19 cellular contexts compared by ENCODE assay signal in the genomic region with DNA sequence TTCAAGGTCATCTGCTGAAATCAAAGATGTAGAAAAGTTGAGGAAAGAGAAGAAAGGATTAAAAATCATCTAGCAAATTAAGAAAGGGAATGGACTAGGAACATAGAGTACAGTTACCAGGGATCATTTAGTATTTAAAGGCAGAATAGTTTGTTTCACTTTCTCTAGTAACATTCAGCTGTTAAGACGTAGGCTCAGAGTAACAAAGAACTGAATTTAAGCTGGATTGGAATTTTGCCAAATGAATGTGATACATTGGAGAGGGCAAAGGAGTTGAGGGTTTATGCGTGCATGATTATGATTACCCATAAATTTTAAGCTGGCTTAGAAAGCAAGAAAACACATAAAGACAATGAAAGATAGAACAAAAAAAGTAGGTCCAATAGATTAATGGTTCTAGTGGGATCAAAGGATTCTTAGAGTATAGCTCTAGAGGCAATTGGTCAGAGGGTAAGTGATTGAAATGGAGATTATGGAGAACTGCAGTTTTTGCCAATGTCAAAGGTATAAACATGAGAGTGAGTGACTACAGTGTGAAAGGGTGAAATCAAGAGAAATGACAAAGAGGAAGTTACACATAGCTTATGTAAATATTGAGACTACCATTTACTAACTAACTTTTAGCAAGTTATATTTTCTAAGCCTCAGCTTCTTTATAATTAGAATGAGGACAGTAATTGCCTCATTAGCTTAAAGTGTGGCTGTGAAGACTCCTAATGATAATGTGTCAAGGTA.
"Had no signal": no experiment of that assay in that cellular context is flagged by ENCODE, and none has a peak within 500 bp of the region (broad histone marks: within the 10 kb centered on the region; RNA-seq: fewer than 3 reads in every experiment).

No MANE protein-coding gene starts in this region.

- H3K27me3 ChIP-seq: ovary, right lobe of liver, stomach, vagina had no signal

- H3K36me3 ChIP-seq: lower lobe of right lung, ovary, right lobe of liver, stomach, vagina had no signal

- H3K9me3 ChIP-seq: lower lobe of right lung, ovary, right lobe of liver, stomach, vagina had no signal

- H3K4me3 ChIP-seq: coronary artery, lower lobe of right lung, ovary, right lobe of liver, stomach, vagina had no signal

- DNase-seq: activated CD4-positive, alpha-beta T cell treated with anti-CD3 and anti-CD28 coated beads, Interleukin-2, amount 10 ng/mL, durations not matched to agents 7 days and 5 days; activated CD8-positive, alpha-beta T cell treated with anti-CD3 and anti-CD28 coated beads, Interleukin-2, amount 10 ng/mL, durations not matched to agents 7 days and 5 days; activated naive CD4-positive, alpha-beta T cell treated with Interleukin-2 at 50 U/mL for 16 hours; activated naive CD8-positive, alpha-beta T cell treated with anti-CD3 and anti-CD28 coated beads, Interleukin-2, amount 10 ng/mL, durations not matched to agents 7 days and 5 days; activated T-cell treated with anti-CD3 and anti-CD28 coated beads, Interleukin-2, amount 50 U/mL, for 24 hours; amygdala; erythroblast; lower lobe of right lung; naive thymus-derived CD8-positive, alpha-beta T cell; ovary; right lobe of liver; small intestine; stimulated activated CD4-positive, alpha-beta T cell treated with anti-CD3 and anti-CD28 coated beads, Interleukin-4, amount 100 ng/mL, for 1 hour; stomach; trophoblast cell had no signal

- H3K27ac ChIP-seq: coronary artery, lower lobe of right lung, ovary, right lobe of liver, stomach, vagina had no signal

- ATAC-seq: activated CD4-positive, CD25-positive, alpha-beta regulatory T cell treated with anti-CD3 and anti-CD28 coated beads, Interleukin-2, amount 50 U/mL, for 24 hours; activated CD8-positive, alpha-beta T cell treated with anti-CD3 and anti-CD28 coated beads, Interleukin-2, amount 10 ng/mL, durations not matched to agents 7 days and 5 days; lower lobe of right lung; naive thymus-derived CD8-positive, alpha-beta T cell; right lobe of liver; stimulated activated effector memory CD8-positive, alpha-beta T cell treated with anti-CD3 and anti-CD28 coated beads, Interleukin-12 subunit alpha, Interleukin-12 subunit beta, amount 100 ng/mL, for 72 hours had no signal

- H3K4me1 ChIP-seq: lower lobe of right lung, right lobe of liver, stomach, vagina had no signal
